ENCODE assay signal across 8 cellular contexts in the genomic region with DNA sequence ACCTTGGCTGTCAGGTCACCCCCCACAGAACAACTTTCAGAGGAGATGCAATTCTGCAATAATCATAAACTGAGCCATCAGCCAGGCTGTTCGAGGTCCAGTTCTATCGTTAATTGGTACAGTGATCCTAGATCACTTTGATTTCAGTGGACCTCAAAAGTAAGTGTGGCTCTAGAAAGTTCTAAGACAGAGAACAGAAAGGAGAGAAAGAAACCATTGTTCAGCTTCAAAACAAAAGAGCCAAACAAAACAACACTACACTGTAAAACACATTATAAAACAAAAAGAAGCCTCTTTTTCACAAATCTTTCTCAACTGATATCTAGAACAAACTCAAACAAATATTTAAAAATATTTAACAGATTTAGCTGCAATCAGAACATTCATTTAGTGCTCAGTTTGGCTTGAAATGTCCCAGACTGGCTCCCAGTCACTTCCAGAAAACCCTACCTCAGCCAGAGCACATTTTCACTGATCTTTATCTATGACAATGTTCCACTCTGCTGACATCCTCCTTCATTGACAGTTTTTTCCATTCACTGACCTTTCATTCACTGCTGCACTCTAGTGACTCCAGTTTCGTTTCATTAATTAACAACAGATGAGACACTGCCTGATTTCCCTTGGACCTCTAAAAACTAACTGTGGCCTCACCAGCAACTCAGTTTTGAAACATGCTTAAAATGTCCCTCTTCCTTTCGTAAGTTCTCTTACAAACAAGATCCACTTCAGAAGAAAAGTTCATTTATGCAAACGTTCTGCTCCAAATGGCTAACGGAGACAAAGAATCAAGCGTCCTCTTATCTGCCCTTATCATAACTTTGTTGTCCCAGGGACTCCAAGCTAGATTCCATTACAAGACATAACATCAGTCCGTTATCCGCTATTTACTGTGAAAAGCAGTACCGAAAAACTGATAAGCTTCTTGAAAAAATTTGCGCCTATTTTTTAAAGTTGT. TPM values are rescaled to one million over a fixed set of nuclear protein-coding genes. Genes with fewer than 3 reads are reported as not detected.
A peak's percentile ranks its signal among the peaks of the same experiment; 100 is the strongest.
DNase-seq lines count a peak whose midpoint lies in the region; ATAC-seq and TF ChIP-seq lines count a peak whose summit lies in the region.

No MANE protein-coding gene starts in this region.

- H3K36me3 Mint-ChIP-seq in activated naive CD8-positive, alpha-beta T cell treated with anti-CD3 and anti-CD28 coated beads, Interleukin-2, amount 50 U/mL, for 24 hours (ENCODE audit: low read depth) = peaks cover 30% of the 10 kb centered on the region

- H3K36me3 ChIP-seq in BE2C (no peaks in the 10 kb centered on the region), iPS-20b (ENCODE audit: insufficient read depth, low read depth, low read length) (0 out of 2 replicates have a peak, but pooled peaks cover 3% of the 10 kb centered on the region), stomach (no peaks in the 10 kb centered on the region)

- no peak overlapping the region for H3K9ac ChIP-seq in iPS-20b (ENCODE audit: low read depth, low read length)

- H3K4me3 ChIP-seq in BE2C (ENCODE audit: low read depth, low read length) = peak overlapping the region; percentile 41
- H3K4me3 ChIP-seq in iPS-20b (ENCODE audit: low read length) = no peak overlapping the region
- no peak overlapping the region for H3K4me3 ChIP-seq in stomach

- no peak for TF ChIP-seq POLR2A in stomach (IDR thresholded peaks at IDR 0.05)

- intact Hi-C loops in stomach (cut with DNase I; ENCODE audit: low total_unique reads) = no loop called here

- DNase-seq in BE2C = peak; percentile 40
- no peak for DNase-seq in activated naive CD8-positive, alpha-beta T cell treated with anti-CD3 and anti-CD28 coated beads, Interleukin-2, amount 50 U/mL, for 24 hours
- DNase-seq in stomach = no peak
- no peak for DNase-seq in NCI-H82 (lab: John Stamatoyannopoulos, UW)
- DNase-seq in HuH-7.5 (ENCODE audit: low spot score) = no peak

- 27 to 39% (median 31%) methylated on average over 11 of the region's 11 CpGs for WGBS in stomach, 5 donors

- no peak for TF ChIP-seq EP300 in stomach (IDR thresholded peaks at IDR 0.05)

- peak overlapping the region; percentile 96 for H3K27ac Mint-ChIP-seq in activated naive CD8-positive, alpha-beta T cell treated with anti-CD3 and anti-CD28 coated beads, Interleukin-2, amount 50 U/mL, for 24 hours

- TF ChIP-seq CTCF in BE2C (IDR thresholded peaks at IDR 0.05; ENCODE audit: low read depth, low read length) = no peak
- TF ChIP-seq CTCF in stomach (IDR thresholded peaks at IDR 0.05) = no peak

- H3K27ac ChIP-seq in iPS-20b (ENCODE audit: low read length) = peak overlapping the region; percentile 18
- peak overlapping the region; percentile 20 to 75 (median 71) for H3K27ac ChIP-seq in stomach

- no peaks in the 10 kb centered on the region for H3K9me3 ChIP-seq in BE2C
- H3K9me3 ChIP-seq in iPS-20b (ENCODE audit: insufficient read depth, low read depth, low read length) = no peaks in the 10 kb centered on the region
- H3K9me3 ChIP-seq in stomach = no peaks in the 10 kb centered on the region

- peak overlapping the region; percentile 54 for H3K4me3 Mint-ChIP-seq in activated naive CD8-positive, alpha-beta T cell treated with anti-CD3 and anti-CD28 coated beads, Interleukin-2, amount 50 U/mL, for 24 hours

- H3K27me3 ChIP-seq in BE2C (no peaks in the 10 kb centered on the region), iPS-20b (ENCODE audit: insufficient read depth, low read length) (no peaks in the 10 kb centered on the region), stomach (no peaks in the 10 kb centered on the region)

- no peaks in the 10 kb centered on the region for H3K9me3 Mint-ChIP-seq in activated naive CD8-positive, alpha-beta T cell treated with anti-CD3 and anti-CD28 coated beads, Interleukin-2, amount 50 U/mL, for 24 hours

- H3K4me1 Mint-ChIP-seq in activated naive CD8-positive, alpha-beta T cell treated with anti-CD3 and anti-CD28 coated beads, Interleukin-2, amount 50 U/mL, for 24 hours = peaks cover 90% of the 10 kb centered on the region

- H3K27me3 Mint-ChIP-seq in activated naive CD8-positive, alpha-beta T cell treated with anti-CD3 and anti-CD28 coated beads, Interleukin-2, amount 50 U/mL, for 24 hours = no peaks in the 10 kb centered on the region

- H3K4me1 ChIP-seq in BE2C (peaks cover 27% of the 10 kb centered on the region), iPS-20b (ENCODE audit: insufficient read depth, low read length) (peaks cover 30% of the 10 kb centered on the region; the same call in 1 of the 2 replicates), stomach (peaks cover 19 to 78% (median 40%) of the 10 kb centered on the region in 4 donors)

- peak; percentile 82 for ATAC-seq in GM19025 (IDR thresholded peaks at IDR 0.05; ENCODE audit: low read depth, unreplicated experiment)
- ATAC-seq in HG03108 (IDR thresholded peaks at IDR 0.05; ENCODE audit: unreplicated experiment) = peak; percentile 91
- peak; percentile 94 for ATAC-seq in activated naive CD8-positive, alpha-beta T cell treated with anti-CD3 and anti-CD28 coated beads, Interleukin-2, amount 50 U/mL, for 24 hours

RNA-seq across cellular contexts. Expression of a gene that starts 56.8 kb away (rescaled TPM):
- polyA plus RNA-seq in BE2C (2012; ENCODE audit: insufficient read depth, insufficient read length, low read depth) = 16.4 TPM
- 10 to 100 TPM; 11.3 to 34.8 (median 32.0) TPM for total RNA-seq in stomach
- polyA plus RNA-seq in stomach = 10 to 100 TPM in 2 of 3 donors, 1 to 10 TPM in 1; 4.9 to 16.0 (median 13.4) TPM
